ENCODE assay signal across 1 cellular context in genomic region chr6:16209539-16209938, GRCh38.
TF ChIP-seq lines count a peak whose summit lies in the region.

No MANE protein-coding gene starts in this region.

TF ChIP-seq in K562, 482 proteins besides CTCF, POLR2A, EP300 and RAD21 (continued from another document):
- TF ChIP-seq ARID4B (CRISPR knock-in tag; IDR thresholded peaks at IDR 0.05) (no peak), SAFB (IDR thresholded peaks at IDR 0.05; ENCODE audit: borderline replicate concordance, low read depth, low read length) (no peak)
